Comparison of ENCODE assay signal across 8 cellular contexts in genomic region chr10:69318997-69319727, GRCh38. TPM values are rescaled to one million over a fixed set of nuclear protein-coding genes. Genes with fewer than 3 reads are reported as not detected.
DNase-seq lines count a peak whose midpoint lies in the region; ATAC-seq and TF ChIP-seq lines count a peak whose summit lies in the region.

No MANE protein-coding gene starts in this region.

- peak overlapping the region; percentile 30 for H3K9ac ChIP-seq in endodermal cell (ENCODE audit: extremely low read depth, low read length, poor library complexity, severe bottlenecking)
- peak overlapping the region; percentile 93 for H3K9ac ChIP-seq in mucosa of stomach (ENCODE audit: low read length)

- TF ChIP-seq CTCF in endodermal cell (conservative IDR thresholded peaks at IDR 0.05): no peak

- ATAC-seq in GM21619 (IDR thresholded peaks at IDR 0.05; ENCODE audit: unreplicated experiment): peak; percentile 13

- H3K9me3 ChIP-seq in endodermal cell (ENCODE audit: control insufficient read depth, low read length) (no peaks in the 10 kb centered on the region), mucosa of stomach (ENCODE audit: control insufficient read depth, low read length) (no peaks in the 10 kb centered on the region)

- H3K27ac ChIP-seq in endodermal cell (ENCODE audit: low read depth, low read length): no peak overlapping the region

- WGBS in endodermal cell (ENCODE audit: insufficient coverage in 1 of 2, insufficient read length in 1 of 2), 2 experiments: 0 to 2% methylated on average over 16 to 56 of the region's 56 CpGs

- H3K27ac Mint-ChIP-seq in endodermal cell: peak overlapping the region; percentile 36

- no peaks in the 10 kb centered on the region for H3K36me3 Mint-ChIP-seq in endodermal cell (ENCODE audit: low read depth)

- H3K4me3 ChIP-seq in endodermal cell (ENCODE audit: low read length): peak overlapping the region; percentile 87
- peak overlapping the region; percentile 57 for H3K4me3 ChIP-seq in mucosa of stomach (ENCODE audit: low read length)

- no peaks in the 10 kb centered on the region for H3K27me3 Mint-ChIP-seq in endodermal cell (ENCODE audit: insufficient read depth)

- H3K36me3 ChIP-seq in endodermal cell (ENCODE audit: control insufficient read depth, insufficient read depth, low read length): no peaks in the 10 kb centered on the region
- no peaks in the 10 kb centered on the region for H3K36me3 ChIP-seq in mucosa of stomach (ENCODE audit: control insufficient read depth, insufficient read depth, low read length)

- no peaks in the 10 kb centered on the region for H3K27me3 ChIP-seq in endodermal cell (ENCODE audit: control insufficient read depth, insufficient read depth, low read length, poor library complexity, severe bottlenecking)
- no peaks in the 10 kb centered on the region for H3K27me3 ChIP-seq in mucosa of stomach (ENCODE audit: control insufficient read depth, insufficient read depth, low read length)

- H3K9me3 Mint-ChIP-seq in endodermal cell: no peaks in the 10 kb centered on the region

- peak; percentile 60 for DNase-seq in Daoy (ENCODE audit: low read depth)
- DNase-seq in LoVo (ENCODE audit: low spot score): peak; percentile 33
- peak; percentile 36 for DNase-seq in activated CD8-positive, alpha-beta memory T cell treated with anti-CD3 and anti-CD28 coated beads, Interleukin-2, amount 50 U/mL, for 1 hour (ENCODE audit: extremely low read depth)
- DNase-seq in endodermal cell: peak; percentile 68
- DNase-seq in stimulated activated CD8-positive, alpha-beta memory T cell treated with anti-CD3 and anti-CD28 coated beads, Interleukin-7, amount 100 ng/mL, for 4 hours (ENCODE audit: low read depth in 2 of 2): peak; percentile 68 to 78
- DNase-seq in midbrain (lab: John Stamatoyannopoulos, UW): no peak

- peaks cover 16% of the 10 kb centered on the region for H3K4me1 Mint-ChIP-seq in endodermal cell

- H3K4me1 ChIP-seq in endodermal cell (ENCODE audit: control insufficient read depth, insufficient read depth, low read length): peaks cover 11% of the 10 kb centered on the region
- H3K4me1 ChIP-seq in mucosa of stomach (ENCODE audit: control insufficient read depth, insufficient read depth, low read length): peaks cover 59% of the 10 kb centered on the region

- peak overlapping the region; percentile 87 for H3K4me3 Mint-ChIP-seq in endodermal cell

RNA-seq across cellular contexts. Expression of gene HK1, which starts 40.9 kb away (rescaled TPM):
- 20.8 and 28.9 TPM in 2 replicates for total RNA-seq in Daoy (2014; rRNA removed; shearing (Covaris generic))
- 10 to 100 TPM; 38.0 to 78.8 TPM for total RNA-seq in endodermal cell
- 48.2 TPM for polyA plus RNA-seq in endodermal cell (2013, experiment 1 of 2)
- polyA plus RNA-seq in endodermal cell (2013, experiment 2 of 2): 45.5 TPM
